Comparison of ENCODE assay signal across 7 cellular contexts in the genomic region with DNA sequence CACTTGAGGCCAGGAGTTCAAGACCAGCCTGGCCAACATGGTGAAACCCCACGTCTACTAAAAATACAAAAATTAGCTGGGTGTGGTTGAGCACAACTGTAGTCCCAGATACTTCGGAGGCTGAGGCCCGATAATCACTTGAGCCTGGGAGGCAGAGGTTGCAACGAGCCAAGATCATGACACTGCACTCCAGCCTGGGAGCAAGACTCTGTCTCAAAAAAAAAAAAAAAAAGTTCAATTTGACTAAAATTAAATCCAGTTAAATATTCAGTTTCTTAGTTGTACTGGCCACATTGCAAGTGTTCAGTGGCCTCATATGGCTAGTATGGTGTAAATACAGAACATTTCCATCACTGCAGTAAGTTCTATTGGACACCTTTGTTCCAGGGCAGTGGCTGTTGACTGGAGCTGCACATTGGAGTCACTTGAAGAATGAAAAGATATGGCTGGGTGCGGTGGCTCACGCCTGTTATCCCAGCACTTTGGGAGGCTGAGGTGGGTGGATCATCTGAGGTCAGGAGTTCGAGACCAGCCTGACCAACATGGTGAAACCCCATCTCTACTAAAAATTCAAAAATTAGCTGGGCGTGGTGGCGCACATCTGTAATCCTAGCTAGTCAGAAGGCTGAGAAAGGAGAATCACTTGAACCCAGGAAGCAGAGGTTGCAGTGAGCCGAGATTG. TPM values are rescaled to one million over a fixed set of nuclear protein-coding genes. Genes with fewer than 3 reads are reported as not detected.
DNase-seq lines count a peak whose midpoint lies in the region; ATAC-seq, FAIRE-seq and TF ChIP-seq lines count a peak whose summit lies in the region.
"Not testable (repeated sequence)": the region's sequence is repeated elsewhere in the genome, so short reads cannot be mapped to it uniquely, and the experiment has no call there.

No MANE protein-coding gene starts in this region.

- TF ChIP-seq EP300 in K562 (IDR thresholded peaks at IDR 0.05; ENCODE audit: low read length) = peak; percentile 48; the same call in 1 of the 2 replicates

- CTCF ChIA-PET in K562 (lab: Yijun Ruan, JAX; ENCODE audit: low intra/inter-chr PET ratio) = not testable (repeated sequence)

- peaks cover 14% of the 10 kb centered on the region for H3K4me1 Mint-ChIP-seq in activated T-cell treated with anti-CD3 and anti-CD28 coated beads, Interleukin-2, amount 50 U/mL, for 24 hours (ENCODE audit: low read depth)
- H3K4me1 Mint-ChIP-seq in neural progenitor cell = peaks cover 30% of the 10 kb centered on the region

- not testable (repeated sequence) for BruUV-seq in K562 (replicated peaks; lab: Mats Ljungman, UMichigan)

- TF ChIP-seq CTCF in K562 (IDR thresholded peaks at IDR 0.05 in 2 of 3, conservative IDR thresholded peaks at IDR 0.05 in 1 of 3; ENCODE audit: insufficient read depth in 2 of 3, low read depth in 1 of 3, low read length in 3 of 3); kidney (IDR thresholded peaks at IDR 0.05; ENCODE audit: borderline replicate concordance, extremely low read depth, insufficient read depth); neural progenitor cell (IDR thresholded peaks at IDR 0.05); spleen (IDR thresholded peaks at IDR 0.05 in 8 of 11, conservative IDR thresholded peaks at IDR 0.05 in 3 of 11): not testable (repeated sequence)

- H4K20me1 ChIP-seq in K562 (replicated peaks; ENCODE audit: control insufficient read depth, insufficient read depth, low read length); neural progenitor cell (ENCODE audit: low read depth): not testable (repeated sequence)

- 22% methylated on average over 9 of the region's 10 CpGs for WGBS in K562 (ENCODE audit: insufficient coverage, low coverage, missing lambda C conversion rate)
- 85 to 91% (median 90%) methylated on average over 10 of the region's 10 CpGs for WGBS in spleen, 5 donors

- intact Hi-C loops in K562 (cut with micrococcal nuclease); kidney (cut with DNase I); sciatic nerve (cut with DNase I); spleen (cut with DNase I; ENCODE audit: low total_unique reads): not testable (repeated sequence)

- peaks cover 35 to 42% of the 10 kb centered on the region in 2 experiments; a peak in 4 of 5 replicates for H3K4me1 ChIP-seq in K562 (replicated peaks in 1 of 2; ENCODE audit: control insufficient read depth in 2 of 2, insufficient read depth in 2 of 2, low read length in 2 of 2)
- not testable (repeated sequence) for H3K4me1 ChIP-seq in kidney (ENCODE audit: control insufficient read depth in 1 of 2, insufficient read depth in 1 of 2, low read depth in 1 of 2, low read length in 2 of 2)
- peaks cover 10% of the 10 kb centered on the region for H3K4me1 ChIP-seq in neural progenitor cell
- peaks cover 7 to 31% (median 11%) of the 10 kb centered on the region in 6 donors for H3K4me1 ChIP-seq in spleen

- TF ChIP-seq RAD21 in K562 (CRISPR knock-in tag; conservative IDR thresholded peaks at IDR 0.05 in 1 of 2, IDR thresholded peaks at IDR 0.05 in 1 of 2) = not testable (repeated sequence)

- H3F3A ChIP-seq in neural progenitor cell (ENCODE audit: low read depth) = peaks cover 20% of the 10 kb centered on the region

- peak; percentile 83 for FAIRE-seq in K562 (lab: Jason Lieb, UNC)
- FAIRE-seq in kidney (lab: Jason Lieb, UNC) = not testable (repeated sequence)

- peak overlapping the region; percentile 36; the same call in 1 of the 2 replicates for H3K4me2 ChIP-seq in K562 (ENCODE audit: insufficient read depth, low read length)
- H3K4me2 ChIP-seq in neural progenitor cell = not testable (repeated sequence)

- not testable (repeated sequence) for H3K36me3 ChIP-seq in K562 (ENCODE audit: control insufficient read depth, insufficient read depth, low read length); kidney (ENCODE audit: control insufficient read depth in 1 of 2, insufficient read depth in 2 of 2, low read length in 2 of 2); neural progenitor cell; spleen

- peak; percentile 63 for ATAC-seq in K562
- not testable (repeated sequence) for ATAC-seq in sciatic nerve

- H2AFZ ChIP-seq in K562 (ENCODE audit: low read depth, low read length) = peak overlapping the region; percentile 34; the same call in 1 of the 2 replicates
- not testable (repeated sequence) for H2AFZ ChIP-seq in neural progenitor cell (replicated peaks)

- peak overlapping the region; percentile 71 for H3K27ac ChIP-seq in K562 (ENCODE audit: extremely low read depth, low read depth, low read length)
- H3K27ac ChIP-seq in kidney (ENCODE audit: low read depth in 2 of 2, low read length in 2 of 2); neural progenitor cell; spleen: not testable (repeated sequence)

- not testable (repeated sequence) for H3K9me3 ChIP-seq in K562 (replicated peaks; ENCODE audit: control insufficient read depth, insufficient read depth, low read depth, low read length); kidney (ENCODE audit: control insufficient read depth in 1 of 2, low read length in 2 of 2); neural progenitor cell (ENCODE audit: low read depth); spleen

- H3K9me3 Mint-ChIP-seq in activated T-cell treated with anti-CD3 and anti-CD28 coated beads, Interleukin-2, amount 50 U/mL, for 24 hours; neural progenitor cell: not testable (repeated sequence)

- not testable (repeated sequence) for H3K27ac Mint-ChIP-seq in activated T-cell treated with anti-CD3 and anti-CD28 coated beads, Interleukin-2, amount 50 U/mL, for 24 hours; neural progenitor cell

- not testable (repeated sequence) for H3K36me3 Mint-ChIP-seq in activated T-cell treated with anti-CD3 and anti-CD28 coated beads, Interleukin-2, amount 50 U/mL, for 24 hours (ENCODE audit: low read depth); neural progenitor cell

- H3K9me1 ChIP-seq in K562 (ENCODE audit: control insufficient read depth, insufficient read depth, low read length) = not testable (repeated sequence)

- H3K9ac ChIP-seq in K562 (ENCODE audit: insufficient read depth in 1 of 2, low read depth in 2 of 2, low read length in 2 of 2) = peak overlapping the region in 1 of 2 experiments; percentile 27; a peak in 1 of 4 replicates
- not testable (repeated sequence) for H3K9ac ChIP-seq in kidney (ENCODE audit: low read length in 2 of 2); neural progenitor cell

- TF ChIP-seq POLR2A in K562 (conservative IDR thresholded peaks at IDR 0.05); erythroblast (IDR thresholded peaks at IDR 0.05; ENCODE audit: low read length); spleen (IDR thresholded peaks at IDR 0.05): not testable (repeated sequence)

- not testable (repeated sequence) for H3K4me3 ChIP-seq in K562; kidney (ENCODE audit: low read length in 2 of 2); neural progenitor cell; spleen

- H3K27me3 Mint-ChIP-seq in activated T-cell treated with anti-CD3 and anti-CD28 coated beads, Interleukin-2, amount 50 U/mL, for 24 hours; neural progenitor cell (ENCODE audit: insufficient read depth, low read depth): not testable (repeated sequence)

- H3K27me3 ChIP-seq in K562 (ENCODE audit: control insufficient read depth in 2 of 2, insufficient read depth in 2 of 2, low read length in 2 of 2); neural progenitor cell; spleen (replicated peaks in 1 of 7): not testable (repeated sequence)

- H3K4me3 Mint-ChIP-seq in activated T-cell treated with anti-CD3 and anti-CD28 coated beads, Interleukin-2, amount 50 U/mL, for 24 hours = not testable (repeated sequence)
- peak overlapping the region; percentile 10 for H3K4me3 Mint-ChIP-seq in neural progenitor cell

- H3K79me2 ChIP-seq in K562 (ENCODE audit: control insufficient read depth, insufficient read depth, low read length) (peaks cover 20% of the 10 kb centered on the region), neural progenitor cell (ENCODE audit: low read depth) (peaks cover 33% of the 10 kb centered on the region)

- in situ Hi-C loops in K562 (cut with MboI) = not testable (repeated sequence)

- POLR2A ChIA-PET in K562 (lab: Yijun Ruan, JAX) = interaction anchor here (0.6 to 4.6 kb wide), 7 partner anchors 8 to 237 kb away, joined by 3 to 27 read pairs (median 3); a partner anchor contains a TSS

- DNase-seq in activated T-cell treated with anti-CD3 and anti-CD28 coated beads, Interleukin-2, amount 50 U/mL, for 24 hours = peak; percentile 12
- peak in 1 of 4 experiments; percentile 85 for DNase-seq in K562 (ENCODE audit: extremely low read depth in 1 of 4, low spot score in 3 of 4)
- peak; percentile 76 to 85 for DNase-seq in erythroblast (lab: John Stamatoyannopoulos, UW)
- peak; percentile 13 for DNase-seq in kidney
- not testable (repeated sequence) for DNase-seq in neural progenitor cell (ENCODE audit: low spot score)
- peak; percentile 34 for DNase-seq in sciatic nerve (ENCODE audit: low spot score)
- DNase-seq in spleen = peak; percentile 10

RNA-seq across cellular contexts. Expression of a gene that starts 6.2 kb away (rescaled TPM):
- 54.5 and 99.5 TPM in 2 replicates for total RNA-seq in K562 (2011; cell fraction: chromatin; rRNA removed; ENCODE audit: low replicate concordance)
- total RNA-seq in K562 (2011; cell fraction: nucleolus; rRNA removed) = 73.4 and 78.6 TPM in 2 replicates
- 87.7 and 114 TPM in 2 replicates for total RNA-seq in K562 (2011; cell fraction: nucleoplasm; rRNA removed)
- 470 and 501 TPM in 2 replicates for total RNA-seq in K562 (2014; rRNA removed)
- total RNA-seq in K562 (2014; rRNA removed; fragmentation: Illumina TruSeq; extraction: Trizol) = 400 and 403 TPM in 2 replicates
- 392 and 404 TPM in 2 replicates for total RNA-seq in K562 (2015; rRNA removed; fragmentation: Illumina TruSeq; extraction: Trizol)
- total RNA-seq in K562 (2021) = 390 and 425 TPM in 2 replicates
- 224 and 310 TPM in 2 replicates for polyA plus RNA-seq in K562 (2011; rRNA removed)
- 174 and 175 TPM in 2 replicates for polyA plus RNA-seq in K562 (2011; cell fraction: cytosol; rRNA removed)
- polyA plus RNA-seq in K562 (2011; cell fraction: nucleus; rRNA removed) = 182 and 185 TPM in 2 replicates
- polyA plus RNA-seq in K562 (2012) = 190 and 267 TPM in 2 replicates
- 507 and 601 TPM in 2 replicates for polyA plus RNA-seq in K562 (2014; fragmentation: Illumina TruSeq; extraction: Trizol)
- polyA plus RNA-seq in K562 (2014; fragmentation: Nextera tagmentation; extraction: Ambion mirVana) = 10 to 100 TPM; 38.8 to 41.8 TPM
- 358 and 372 TPM in 2 replicates for polyA plus RNA-seq in K562 (2014; rRNA removed)
- 142 and 177 TPM in 2 replicates for polyA minus RNA-seq in K562 (2011; rRNA and poly(A)+ RNA removed)
- polyA minus RNA-seq in K562 (2011; cell fraction: cytosol; rRNA and poly(A)+ RNA removed) = 120 and 140 TPM in 2 replicates
- polyA minus RNA-seq in K562 (2011; cell fraction: nucleus; rRNA and poly(A)+ RNA removed) = 33.7 and 57.2 TPM in 2 replicates
- 198 TPM for total RNA-seq in kidney
- polyA plus RNA-seq in kidney (ENCODE audit: insufficient read depth, low read depth, low replicate concordance) = 206 TPM
- 246 and 366 TPM in 2 replicates for total RNA-seq in neural progenitor cell (ENCODE audit: low replicate concordance)
- 112 TPM for total RNA-seq in sciatic nerve
- 100 to 1,000 TPM in 4 of 7 donors, 10 to 100 TPM in 3; 80.9 to 143 (median 110) TPM for total RNA-seq in spleen
- polyA plus RNA-seq in spleen = 100 to 1,000 TPM in 1 of 3 donors, 10 to 100 TPM in 2; 48.8 to 100 (median 66.0) TPM

RNA-seq across cellular contexts. Expression of a gene that starts 9.6 kb away (rescaled TPM):
- 111 and 116 TPM in 2 replicates for total RNA-seq in K562 (2011; cell fraction: chromatin; rRNA removed; ENCODE audit: low replicate concordance)
- 71.5 and 89.1 TPM in 2 replicates for total RNA-seq in K562 (2011; cell fraction: nucleolus; rRNA removed)
- 86.8 and 90.6 TPM in 2 replicates for total RNA-seq in K562 (2011; cell fraction: nucleoplasm; rRNA removed)
- total RNA-seq in K562 (2014; rRNA removed) (51.0 and 86.2 TPM in 2 replicates), K562 (2014; rRNA removed; fragmentation: Illumina TruSeq; extraction: Trizol) (32.1 and 35.1 TPM in 2 replicates), K562 (2015; rRNA removed; fragmentation: Illumina TruSeq; extraction: Trizol) (35.8 and 41.1 TPM in 2 replicates), K562 (2021) (85.3 and 89.5 TPM in 2 replicates), kidney (52.8 TPM), neural progenitor cell (ENCODE audit: low replicate concordance) (30.1 and 43.1 TPM in 2 replicates), sciatic nerve (52.8 TPM), spleen (10 to 100 TPM; 45.4 to 64.6 (median 57.9) TPM)
- polyA plus RNA-seq in K562 (2011; rRNA removed) (38.8 and 70.2 TPM in 2 replicates), K562 (2014; fragmentation: Illumina TruSeq; extraction: Trizol) (133 and 201 TPM in 2 replicates), K562 (2014; fragmentation: Nextera tagmentation; extraction: Ambion mirVana) (10 to 100 TPM; 23.9 to 25.5 TPM), K562 (2014; rRNA removed) (53.6 and 68.0 TPM in 2 replicates), kidney (ENCODE audit: insufficient read depth, low read depth, low replicate concordance) (50.5 TPM), spleen (10 to 100 TPM; 39.1 to 55.9 (median 52.5) TPM)
- 75.7 and 85.5 TPM in 2 replicates for polyA plus RNA-seq in K562 (2011; cell fraction: cytosol; rRNA removed)
- polyA plus RNA-seq in K562 (2011; cell fraction: nucleus; rRNA removed) = 64.3 and 89.5 TPM in 2 replicates
- 58.6 and 81.0 TPM in 2 replicates for polyA plus RNA-seq in K562 (2012)
- 66.4 and 76.9 TPM in 2 replicates for polyA minus RNA-seq in K562 (2011; rRNA and poly(A)+ RNA removed)
- polyA minus RNA-seq in K562 (2011; cell fraction: cytosol; rRNA and poly(A)+ RNA removed) = 41.1 and 58.4 TPM in 2 replicates
- polyA minus RNA-seq in K562 (2011; cell fraction: nucleus; rRNA and poly(A)+ RNA removed) = 21.8 and 33.0 TPM in 2 replicates

RNA-seq across cellular contexts. Expression of a gene that starts 16.8 kb away (rescaled TPM):
- 8.3 and 22.8 TPM in 2 replicates for total RNA-seq in K562 (2011; cell fraction: chromatin; rRNA removed; ENCODE audit: low replicate concordance)
- total RNA-seq in K562 (2011; cell fraction: nucleolus; rRNA removed) = 18.7 and 20.3 TPM in 2 replicates
- total RNA-seq in K562 (2011; cell fraction: nucleoplasm; rRNA removed) = 15.8 and 16.2 TPM in 2 replicates
- total RNA-seq in K562 (2014; rRNA removed) (103 and 134 TPM in 2 replicates), K562 (2014; rRNA removed; fragmentation: Illumina TruSeq; extraction: Trizol) (91.6 and 91.8 TPM in 2 replicates), K562 (2015; rRNA removed; fragmentation: Illumina TruSeq; extraction: Trizol) (105 and 113 TPM in 2 replicates), K562 (2021) (74.0 and 74.3 TPM in 2 replicates), kidney (71.9 TPM), neural progenitor cell (ENCODE audit: low replicate concordance) (21.4 and 24.7 TPM in 2 replicates), sciatic nerve (59.5 TPM), spleen (10 to 100 TPM; 15.2 to 45.3 (median 37.3) TPM)
- polyA plus RNA-seq in K562 (2011; rRNA removed) (97.5 and 101 TPM in 2 replicates), K562 (2014; fragmentation: Illumina TruSeq; extraction: Trizol) (153 and 163 TPM in 2 replicates), K562 (2014; fragmentation: Nextera tagmentation; extraction: Ambion mirVana) (100 to 1,000 TPM; 206 to 267 TPM), K562 (2014; rRNA removed) (115 and 141 TPM in 2 replicates), kidney (ENCODE audit: insufficient read depth, low read depth, low replicate concordance) (174 TPM), spleen (10 to 100 TPM; 64.8 to 83.5 (median 82.8) TPM)
- polyA plus RNA-seq in K562 (2011; cell fraction: cytosol; rRNA removed) = 66.6 and 77.0 TPM in 2 replicates
- polyA plus RNA-seq in K562 (2011; cell fraction: nucleus; rRNA removed) = 59.6 and 61.8 TPM in 2 replicates
- polyA plus RNA-seq in K562 (2012) = 90.5 and 117 TPM in 2 replicates
- 43.9 and 56.9 TPM in 2 replicates for polyA minus RNA-seq in K562 (2011; rRNA and poly(A)+ RNA removed)
- 23.8 and 27.5 TPM in 2 replicates for polyA minus RNA-seq in K562 (2011; cell fraction: cytosol; rRNA and poly(A)+ RNA removed)
- 9.4 and 12.0 TPM in 2 replicates for polyA minus RNA-seq in K562 (2011; cell fraction: nucleus; rRNA and poly(A)+ RNA removed)

RNA-seq across cellular contexts. Expression of a gene that starts 29.1 kb away (rescaled TPM):
- total RNA-seq in K562 (2011; cell fraction: chromatin; rRNA removed; ENCODE audit: low replicate concordance) = 62.5 and 90.4 TPM in 2 replicates
- 49.1 and 64.9 TPM in 2 replicates for total RNA-seq in K562 (2011; cell fraction: nucleolus; rRNA removed)
- 55.7 and 64.4 TPM in 2 replicates for total RNA-seq in K562 (2011; cell fraction: nucleoplasm; rRNA removed)
- 34.3 and 40.7 TPM in 2 replicates for total RNA-seq in K562 (2014; rRNA removed)
- 57.7 and 59.6 TPM in 2 replicates for total RNA-seq in K562 (2014; rRNA removed; fragmentation: Illumina TruSeq; extraction: Trizol)
- 52.6 and 53.3 TPM in 2 replicates for total RNA-seq in K562 (2015; rRNA removed; fragmentation: Illumina TruSeq; extraction: Trizol)
- total RNA-seq in K562 (2021) = 46.3 and 50.3 TPM in 2 replicates
- 59.5 and 63.8 TPM in 2 replicates for polyA plus RNA-seq in K562 (2011; rRNA removed)
- 60.2 and 77.5 TPM in 2 replicates for polyA plus RNA-seq in K562 (2011; cell fraction: cytosol; rRNA removed)
- 23.1 and 28.0 TPM in 2 replicates for polyA plus RNA-seq in K562 (2011; cell fraction: nucleus; rRNA removed)
- 45.7 and 45.9 TPM in 2 replicates for polyA plus RNA-seq in K562 (2012)
- 100 and 130 TPM in 2 replicates for polyA plus RNA-seq in K562 (2014; fragmentation: Illumina TruSeq; extraction: Trizol)
- 10 to 100 TPM; 21.3 to 50.3 TPM for polyA plus RNA-seq in K562 (2014; fragmentation: Nextera tagmentation; extraction: Ambion mirVana)
- 41.5 and 50.9 TPM in 2 replicates for polyA plus RNA-seq in K562 (2014; rRNA removed)
- polyA minus RNA-seq in K562 (2011; rRNA and poly(A)+ RNA removed) = 52.8 and 62.8 TPM in 2 replicates
- polyA minus RNA-seq in K562 (2011; cell fraction: cytosol; rRNA and poly(A)+ RNA removed) = 23.6 and 28.9 TPM in 2 replicates
- polyA minus RNA-seq in K562 (2011; cell fraction: nucleus; rRNA and poly(A)+ RNA removed) = 21.1 and 35.4 TPM in 2 replicates
- 23.3 TPM for total RNA-seq in kidney
- 13.3 TPM for polyA plus RNA-seq in kidney (ENCODE audit: insufficient read depth, low read depth, low replicate concordance)
- 17.4 and 23.7 TPM in 2 replicates for total RNA-seq in neural progenitor cell (ENCODE audit: low replicate concordance)
- 19.4 TPM for total RNA-seq in sciatic nerve
- total RNA-seq in spleen = 10 to 100 TPM; 24.0 to 46.7 (median 33.8) TPM
- 10 to 100 TPM in 1 of 3 donors, 1 to 10 TPM in 2; 6.6 to 14.4 (median 9.8) TPM for polyA plus RNA-seq in spleen

RNA-seq across cellular contexts. Expression of a gene that starts 29.4 kb away (rescaled TPM):
- total RNA-seq in K562 (2011; cell fraction: chromatin; rRNA removed; ENCODE audit: low replicate concordance) = 50.1 and 117 TPM in 2 replicates
- total RNA-seq in K562 (2011; cell fraction: nucleolus; rRNA removed) = 103 and 114 TPM in 2 replicates
- total RNA-seq in K562 (2011; cell fraction: nucleoplasm; rRNA removed) = 74.6 and 83.1 TPM in 2 replicates
- 33.1 and 39.1 TPM in 2 replicates for total RNA-seq in K562 (2014; rRNA removed)
- 17.8 and 26.3 TPM in 2 replicates for total RNA-seq in K562 (2014; rRNA removed; fragmentation: Illumina TruSeq; extraction: Trizol)
- 27.0 and 30.3 TPM in 2 replicates for total RNA-seq in K562 (2015; rRNA removed; fragmentation: Illumina TruSeq; extraction: Trizol)
- 46.3 and 48.3 TPM in 2 replicates for total RNA-seq in K562 (2021)
- polyA plus RNA-seq in K562 (2011; rRNA removed) = 37.1 and 46.1 TPM in 2 replicates
- 44.7 and 53.0 TPM in 2 replicates for polyA plus RNA-seq in K562 (2011; cell fraction: cytosol; rRNA removed)
- 79.3 and 98.8 TPM in 2 replicates for polyA plus RNA-seq in K562 (2011; cell fraction: nucleus; rRNA removed)
- 34.9 and 66.4 TPM in 2 replicates for polyA plus RNA-seq in K562 (2012)
- polyA plus RNA-seq in K562 (2014; fragmentation: Illumina TruSeq; extraction: Trizol) = 33.9 and 37.7 TPM in 2 replicates
- 10 to 100 TPM in 1 of 2 experiments, 1 to 10 TPM in 1; 7.7 to 13.2 TPM for polyA plus RNA-seq in K562 (2014; fragmentation: Nextera tagmentation; extraction: Ambion mirVana)
- polyA plus RNA-seq in K562 (2014; rRNA removed) = 41.8 and 57.4 TPM in 2 replicates
- polyA minus RNA-seq in K562 (2011; rRNA and poly(A)+ RNA removed) = 17.4 and 21.8 TPM in 2 replicates
- polyA minus RNA-seq in K562 (2011; cell fraction: cytosol; rRNA and poly(A)+ RNA removed) = 20.6 and 27.1 TPM in 2 replicates
- polyA minus RNA-seq in K562 (2011; cell fraction: nucleus; rRNA and poly(A)+ RNA removed) = 25.0 and 34.1 TPM in 2 replicates
- total RNA-seq in kidney = 35.2 TPM
- 29.4 TPM for polyA plus RNA-seq in kidney (ENCODE audit: insufficient read depth, low read depth, low replicate concordance)
- 21.4 and 26.5 TPM in 2 replicates for total RNA-seq in neural progenitor cell (ENCODE audit: low replicate concordance)
- 35.9 TPM for total RNA-seq in sciatic nerve
- 10 to 100 TPM; 23.2 to 41.1 (median 32.4) TPM for total RNA-seq in spleen
- polyA plus RNA-seq in spleen = 10 to 100 TPM; 33.0 to 43.8 (median 42.9) TPM
